ENCODE assay signal across 28 cellular contexts in the genomic region with DNA sequence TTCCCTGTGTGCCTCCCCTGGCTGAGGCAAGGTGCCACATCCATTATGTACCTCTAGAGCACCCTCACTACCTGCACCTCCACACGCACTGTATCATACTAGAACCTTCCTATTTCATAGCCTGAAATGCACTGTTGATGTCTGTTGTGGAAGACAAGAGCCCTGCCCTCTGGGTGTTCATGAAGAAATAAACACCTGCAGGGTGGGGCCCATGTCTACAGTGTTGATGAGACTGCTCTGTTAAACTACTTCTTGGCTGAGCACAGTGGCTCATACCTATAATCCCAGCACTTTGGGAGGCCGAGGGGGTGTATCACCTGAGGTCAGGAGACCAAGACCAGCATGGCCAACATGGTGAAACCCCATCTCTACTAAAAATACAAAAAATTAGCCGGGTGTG.
"Had no signal": no experiment of that assay in that cellular context is flagged by ENCODE, and none has a peak within 500 bp of the region (broad histone marks: within the 10 kb centered on the region; RNA-seq: fewer than 3 reads in every experiment).

No MANE protein-coding gene starts in this region.

- H3K4me3 ChIP-seq: smooth muscle cell, suprapubic skin, vagina had no signal

- H3K4me3 Mint-ChIP-seq: activated B cell treated with CpG ODN at 0.5 μM for 24 hours; activated CD8-positive, alpha-beta T cell treated with anti-CD3 and anti-CD28 coated beads for 36 hours; activated naive CD4-positive, alpha-beta T cell treated with anti-CD3 and anti-CD28 coated beads, Interleukin-2, amount 50 U/mL, for 24 hours; activated naive CD8-positive, alpha-beta T cell treated with anti-CD3 and anti-CD28 coated beads, Interleukin-2, amount 50 U/mL, for 24 hours; activated T-cell treated with anti-CD3 and anti-CD28 coated beads, Interleukin-2, amount 50 U/mL, for 4 hours; activated T-helper 17 cell treated with anti-CD3 and anti-CD28 coated beads, Interleukin-2, amount 50 U/mL, for 72 hours; natural killer cell treated with Interleukin-12 subunit alpha and Interleukin-12 subunit beta and Interleukin-15 and Interleukin-18, amount 100 ng/mL, for 72 hours; stimulated activated memory B cell treated with anti-CD40 and anti-IgM and Interleukin-4, amounts not matched to agents 10 μg/mL and 1 μg/mL and 100 μg/mL, for 72 hours; stimulated activated naive CD8-positive, alpha-beta T cell treated with anti-CD3 and anti-CD28 coated beads, Interleukin-15, amount 100 ng/mL, for 72 hours; T-helper 2 cell treated with Interferon-gamma antibody and Interleukin-4, amounts not matched to agents 5 μg/mL and 100 μg/mL, for 36 hours; type B pancreatic cell had no signal

- H3K27ac Mint-ChIP-seq: activated B cell treated with CpG ODN at 0.5 μM for 24 hours; activated CD8-positive, alpha-beta T cell treated with anti-CD3 and anti-CD28 coated beads for 36 hours; activated naive CD4-positive, alpha-beta T cell treated with anti-CD3 and anti-CD28 coated beads, Interleukin-2, amount 50 U/mL, for 24 hours; activated naive CD8-positive, alpha-beta T cell treated with anti-CD3 and anti-CD28 coated beads, Interleukin-2, amount 50 U/mL, for 24 hours; activated T-helper 17 cell treated with anti-CD3 and anti-CD28 coated beads, Interleukin-2, amount 50 U/mL, for 72 hours; natural killer cell treated with Interleukin-12 subunit alpha and Interleukin-12 subunit beta and Interleukin-15 and Interleukin-18, amount 100 ng/mL, for 72 hours; progenitor cell of endocrine pancreas; stimulated activated memory B cell treated with anti-CD40 and anti-IgM and Interleukin-4, amounts not matched to agents 10 μg/mL and 1 μg/mL and 100 μg/mL, for 72 hours; stimulated activated naive CD8-positive, alpha-beta T cell treated with anti-CD3 and anti-CD28 coated beads, Interleukin-15, amount 100 ng/mL, for 72 hours; T-helper 2 cell treated with Interferon-gamma antibody and Interleukin-4, amounts not matched to agents 5 μg/mL and 100 μg/mL, for 36 hours; type B pancreatic cell had no signal

- H3K9me3 ChIP-seq: suprapubic skin, vagina had no signal

- H3K4me1 Mint-ChIP-seq: activated B cell treated with CpG ODN at 0.5 μM for 24 hours; activated naive CD4-positive, alpha-beta T cell treated with anti-CD3 and anti-CD28 coated beads, Interleukin-2, amount 50 U/mL, for 24 hours; activated naive CD8-positive, alpha-beta T cell treated with anti-CD3 and anti-CD28 coated beads, Interleukin-2, amount 50 U/mL, for 24 hours; activated T-helper 17 cell treated with anti-CD3 and anti-CD28 coated beads, Interleukin-2, amount 50 U/mL, for 72 hours; stimulated activated memory B cell treated with anti-CD40 and anti-IgM and Interleukin-4, amounts not matched to agents 10 μg/mL and 1 μg/mL and 100 μg/mL, for 72 hours; stimulated activated naive CD8-positive, alpha-beta T cell treated with anti-CD3 and anti-CD28 coated beads, Interleukin-15, amount 100 ng/mL, for 72 hours had no signal

- H3K27ac ChIP-seq: epithelial cell of prostate, suprapubic skin, vagina had no signal

- DNase-seq: activated B cell treated with CpG ODN at 0.5 μM for 24 hours; activated CD4-positive, alpha-beta T cell treated with anti-CD3 and anti-CD28 coated beads, Interleukin-2, amount 50 U/mL, for 1 hour; activated CD8-positive, alpha-beta T cell treated with anti-CD3 and anti-CD28 coated beads for 36 hours; activated naive CD8-positive, alpha-beta T cell treated with anti-CD3 and anti-CD28 coated beads, Interleukin-2, amount 50 U/mL, for 24 hours; activated T-cell treated with anti-CD3 and anti-CD28 coated beads, Interleukin-2, amount 50 U/mL, for 4 hours; amygdala; effector CD8-positive, alpha-beta T cell; islet precursor cell; retina; stimulated activated CD4-positive, alpha-beta T cell treated with anti-CD3 and anti-CD28 coated beads, Interleukin-1b, Interleukin-23, amount 100 ng/mL, for 48 hours; stimulated activated CD4-positive, alpha-beta T cell treated with anti-CD3 and anti-CD28 coated beads, Interleukin-4, amount 100 ng/mL, for 4 hours; stimulated activated CD8-positive, alpha-beta memory T cell treated with anti-CD3 and anti-CD28 coated beads, Interleukin-4, amount 100 ng/mL, for 48 hours; stimulated activated naive CD8-positive, alpha-beta T cell treated with anti-CD3 and anti-CD28 coated beads, Interleukin-15, amount 100 ng/mL, for 72 hours; T-helper 1 cell had no signal

- ATAC-seq: activated CD8-positive, alpha-beta T cell treated with anti-CD3 and anti-CD28 coated beads for 36 hours; activated naive CD8-positive, alpha-beta T cell treated with anti-CD3 and anti-CD28 coated beads, Interleukin-2, amount 50 U/mL, for 24 hours; activated T-cell treated with anti-CD3 and anti-CD28 coated beads, Interleukin-2, amount 50 U/mL, for 4 hours; activated T-helper 17 cell treated with anti-CD3 and anti-CD28 coated beads, Interleukin-2, amount 50 U/mL, for 72 hours; natural killer cell treated with Interleukin-12 subunit alpha and Interleukin-12 subunit beta and Interleukin-15 and Interleukin-18, amount 100 ng/mL, for 72 hours; stimulated activated memory B cell treated with anti-CD40 and anti-IgM and Interleukin-4, amounts not matched to agents 10 μg/mL and 1 μg/mL and 100 μg/mL, for 72 hours; stimulated activated naive CD8-positive, alpha-beta T cell treated with anti-CD3 and anti-CD28 coated beads, Interleukin-15, amount 100 ng/mL, for 72 hours had no signal

- H3K27me3 ChIP-seq: suprapubic skin, vagina had no signal

- H3K36me3 ChIP-seq: suprapubic skin, vagina had no signal

- H3K27me3 Mint-ChIP-seq: activated naive CD4-positive, alpha-beta T cell treated with anti-CD3 and anti-CD28 coated beads, Interleukin-2, amount 50 U/mL, for 24 hours; activated naive CD8-positive, alpha-beta T cell treated with anti-CD3 and anti-CD28 coated beads, Interleukin-2, amount 50 U/mL, for 24 hours; progenitor cell of endocrine pancreas; type B pancreatic cell had no signal

- H3K9me3 Mint-ChIP-seq: activated B cell treated with CpG ODN at 0.5 μM for 24 hours; activated CD8-positive, alpha-beta T cell treated with anti-CD3 and anti-CD28 coated beads for 36 hours; activated naive CD4-positive, alpha-beta T cell treated with anti-CD3 and anti-CD28 coated beads, Interleukin-2, amount 50 U/mL, for 24 hours; activated naive CD8-positive, alpha-beta T cell treated with anti-CD3 and anti-CD28 coated beads, Interleukin-2, amount 50 U/mL, for 24 hours; activated T-cell treated with anti-CD3 and anti-CD28 coated beads, Interleukin-2, amount 50 U/mL, for 4 hours; activated T-helper 17 cell treated with anti-CD3 and anti-CD28 coated beads, Interleukin-2, amount 50 U/mL, for 72 hours; natural killer cell treated with Interleukin-12 subunit alpha and Interleukin-12 subunit beta and Interleukin-15 and Interleukin-18, amount 100 ng/mL, for 72 hours; stimulated activated memory B cell treated with anti-CD40 and anti-IgM and Interleukin-4, amounts not matched to agents 10 μg/mL and 1 μg/mL and 100 μg/mL, for 72 hours; stimulated activated naive CD8-positive, alpha-beta T cell treated with anti-CD3 and anti-CD28 coated beads, Interleukin-15, amount 100 ng/mL, for 72 hours; T-helper 2 cell treated with Interferon-gamma antibody and Interleukin-4, amounts not matched to agents 5 μg/mL and 100 μg/mL, for 36 hours had no signal

- FAIRE-seq: bronchial epithelial cell, colon, endometrium had no signal

- H3K36me3 Mint-ChIP-seq: activated naive CD4-positive, alpha-beta T cell treated with anti-CD3 and anti-CD28 coated beads, Interleukin-2, amount 50 U/mL, for 24 hours; natural killer cell treated with Interleukin-12 subunit alpha and Interleukin-12 subunit beta and Interleukin-15 and Interleukin-18, amount 100 ng/mL, for 72 hours; stimulated activated memory B cell treated with anti-CD40 and anti-IgM and Interleukin-4, amounts not matched to agents 10 μg/mL and 1 μg/mL and 100 μg/mL, for 72 hours had no signal

- H3K4me2 ChIP-seq: smooth muscle cell had no signal
